Comparison of ENCODE assay signal across 8 cellular contexts in the genomic region with DNA sequence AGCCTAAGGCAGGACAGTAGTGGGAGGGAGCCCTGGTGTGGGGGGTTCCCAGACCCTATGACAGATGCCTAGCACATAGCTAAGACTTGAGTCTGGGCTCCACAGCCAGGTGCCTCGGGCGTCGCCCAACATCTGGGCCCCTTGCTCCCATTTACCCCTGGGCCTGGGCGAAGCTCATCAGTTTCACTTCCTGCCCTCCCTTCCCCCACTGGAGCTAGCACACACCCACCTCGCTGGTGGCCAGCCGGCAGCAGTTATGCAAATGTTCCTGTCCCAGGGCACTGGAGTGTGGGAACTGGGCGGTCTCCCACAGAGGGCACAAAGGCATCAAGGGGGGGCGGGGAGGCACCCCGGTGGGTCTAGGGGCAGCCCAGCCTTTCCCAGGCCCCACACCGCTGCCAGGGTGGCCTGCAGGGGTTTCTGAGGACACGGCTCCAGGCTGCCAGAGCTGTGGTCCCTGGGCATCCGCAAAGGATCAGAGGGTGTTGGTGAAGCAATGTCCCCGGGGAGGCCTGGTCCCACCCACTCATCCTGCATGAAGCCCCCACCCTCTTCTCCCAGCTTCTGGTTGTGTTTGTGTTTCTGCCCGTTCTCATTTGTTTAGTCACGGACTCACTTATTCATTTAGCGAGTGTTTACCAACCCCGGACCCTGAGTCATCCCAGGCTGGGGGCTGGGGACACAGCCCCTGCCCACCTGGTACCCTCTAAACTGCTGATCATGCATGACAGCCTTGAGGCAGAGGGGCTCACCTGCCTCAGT. TPM values are rescaled to one million over a fixed set of nuclear protein-coding genes. Genes with fewer than 3 reads are reported as not detected.
DNase-seq lines count a peak whose midpoint lies in the region; ATAC-seq and TF ChIP-seq lines count a peak whose summit lies in the region.

No MANE protein-coding gene starts in this region.

- DNase-seq in Daoy (ENCODE audit: low read depth) (peak; percentile 94), GM19240 (ENCODE audit: insufficient read length, low spot score) (peak; percentile 74), PC-9 (peak in 1 of 2 experiments; percentile 55), neural crest cell (ENCODE audit: low read depth, low spot score) (peak; percentile 28), vagina (ENCODE audit: extremely low spot score in 2 of 2) (no peak), GDM1 (lab: John Stamatoyannopoulos, UW) (no peak)
- DNase-seq in effector memory CD4-positive, alpha-beta T cell = no peak

- no peaks in the 10 kb centered on the region for H3K9me3 ChIP-seq in PC-9 (ENCODE audit: insufficient read depth, low read depth)
- no peaks in the 10 kb centered on the region for H3K9me3 ChIP-seq in effector memory CD4-positive, alpha-beta T cell (ENCODE audit: control insufficient read depth, low read length)
- no peaks in the 10 kb centered on the region for H3K9me3 ChIP-seq in vagina

- CTCF ChIA-PET in PC-9 (lab: Charles Lee) = no interaction called here

- no peak for TF ChIP-seq POLR2A in vagina (IDR thresholded peaks at IDR 0.05)

- H3K36me3 Mint-ChIP-seq in neural crest cell (ENCODE audit: low read depth) = no peaks in the 10 kb centered on the region

- ATAC-seq in HG03175 (IDR thresholded peaks at IDR 0.05; ENCODE audit: unreplicated experiment) = peak; percentile 70

- no peaks in the 10 kb centered on the region for H3K9me2 ChIP-seq in PC-9 (ENCODE audit: insufficient read depth)

- H3K36me3 ChIP-seq in PC-9 (ENCODE audit: low read depth) (no peaks in the 10 kb centered on the region), vagina (no peaks in the 10 kb centered on the region)
- H3K36me3 ChIP-seq in effector memory CD4-positive, alpha-beta T cell (ENCODE audit: control insufficient read depth, insufficient read depth, low read length) = no peaks in the 10 kb centered on the region

- H4K20me1 ChIP-seq in PC-9 (ENCODE audit: insufficient read depth) = no peaks in the 10 kb centered on the region

- H3K4me1 ChIP-seq in PC-9 (replicated peaks; ENCODE audit: insufficient read depth) = peaks cover 12% of the 10 kb centered on the region
- H3K4me1 ChIP-seq in effector memory CD4-positive, alpha-beta T cell (ENCODE audit: control insufficient read depth, insufficient read depth, low read length, poor library complexity, severe bottlenecking) = peaks cover 4% of the 10 kb centered on the region
- H3K4me1 ChIP-seq in vagina = peaks cover 8% of the 10 kb centered on the region

- TF ChIP-seq CTCF in PC-9 (conservative IDR thresholded peaks at IDR 0.05) = no peak
- no peak for TF ChIP-seq CTCF in neural crest cell (conservative IDR thresholded peaks at IDR 0.05)
- no peak for TF ChIP-seq CTCF in vagina (IDR thresholded peaks at IDR 0.05)

- peak overlapping the region; percentile 47 for H3K4me2 ChIP-seq in PC-9

- no peaks in the 10 kb centered on the region for H3F3A ChIP-seq in PC-9 (ENCODE audit: insufficient read depth, low read depth)

- H3K27ac ChIP-seq in PC-9 = no peak overlapping the region
- H3K27ac ChIP-seq in effector memory CD4-positive, alpha-beta T cell (ENCODE audit: insufficient read depth, low read length, poor library complexity, severe bottlenecking) = no peak overlapping the region
- no peak overlapping the region for H3K27ac ChIP-seq in vagina

- no peak overlapping the region for H3K4me3 Mint-ChIP-seq in neural crest cell

- H3K27me3 Mint-ChIP-seq in neural crest cell (ENCODE audit: low read depth) = no peaks in the 10 kb centered on the region

- H3K27ac Mint-ChIP-seq in neural crest cell (ENCODE audit: unreplicated experiment) = no peak overlapping the region

- H3K4me3 ChIP-seq in PC-9 (no peak overlapping the region), vagina (no peak overlapping the region)
- peak overlapping the region; percentile 35 for H3K4me3 ChIP-seq in effector memory CD4-positive, alpha-beta T cell (ENCODE audit: insufficient read depth, low read depth, low read length, poor library complexity, severe bottlenecking)

- peaks cover 12% of the 10 kb centered on the region for H3K4me1 Mint-ChIP-seq in neural crest cell

- BruUV-seq in PC-9 (replicated peaks; lab: Mats Ljungman, UMichigan) = no TSS peak

- no peaks in the 10 kb centered on the region for H3K79me2 ChIP-seq in PC-9 (ENCODE audit: low read depth)

- no peaks in the 10 kb centered on the region for H3K27me3 ChIP-seq in PC-9 (ENCODE audit: insufficient read depth, low read depth)
- no peaks in the 10 kb centered on the region for H3K27me3 ChIP-seq in effector memory CD4-positive, alpha-beta T cell (replicated peaks; ENCODE audit: control insufficient read depth, insufficient read depth, low read length, poor library complexity, severe bottlenecking)
- H3K27me3 ChIP-seq in vagina = no peaks in the 10 kb centered on the region

- no peaks in the 10 kb centered on the region for H3K9me3 Mint-ChIP-seq in neural crest cell

- intact Hi-C loops in PC-9 (cut with micrococcal nuclease; ENCODE audit: unreplicated experiment) (no loop called here), vagina (cut with DNase I) (no loop called here)

- no peak overlapping the region for H2AFZ ChIP-seq in PC-9

- POLR2A ChIA-PET in PC-9 (lab: Charles Lee; ENCODE audit: unreplicated experiment) = interaction anchor here (0.6 kb wide), 1 partner anchor 129 kb away, joined by 7 read pairs; no protein-coding TSS in a partner anchor

RNA-seq across cellular contexts. Expression of gene SH2B2, which starts 20.4 kb away (rescaled TPM):
- 2.2 and 5.3 TPM in 2 replicates for total RNA-seq in Daoy (2014; rRNA removed; shearing (Covaris generic))
- total RNA-seq in PC-9 (2021) = 12.1 and 18.4 TPM in 2 replicates
- 13.3 and 16.4 TPM in 2 replicates for total RNA-seq in neural crest cell
- 8.8 TPM for total RNA-seq in vagina

RNA-seq across cellular contexts. Expression of gene SPDYE6, which starts 49.1 kb away (rescaled TPM):
- not detected in 2 replicates for total RNA-seq in Daoy (2014; rRNA removed; shearing (Covaris generic))
- total RNA-seq in PC-9 (2021) = not detected in 2 replicates
- not detected in 2 replicates for total RNA-seq in neural crest cell
- total RNA-seq in vagina = not detected

Comparison
In these comparisons a context has a peak if more than half of its experiments do, and no peak if none do; other contexts are left out.
1. DNase-seq: peak in Daoy (single experiment), GM19240 (single experiment) and neural crest cell (single experiment); none in effector memory CD4-positive, alpha-beta T cell (0 of 3), vagina (0 of 2) and GDM1 (single experiment).